11 cellular contexts compared by ENCODE assay signal in genomic region chr6:149895048-149895581, GRCh38. TPM values are rescaled to one million over a fixed set of nuclear protein-coding genes. Genes with fewer than 3 reads are reported as not detected.
DNase-seq lines count a peak whose midpoint lies in the region; ATAC-seq, FAIRE-seq and TF ChIP-seq lines count a peak whose summit lies in the region.
"Not testable (repeated sequence)": the region's sequence is repeated elsewhere in the genome, so short reads cannot be mapped to it uniquely, and the experiment has no call there.
"Had no signal": no experiment of that assay in that cellular context is flagged by ENCODE, and none has a peak within 500 bp of the region (broad histone marks: within the 10 kb centered on the region; RNA-seq: fewer than 3 reads in every experiment).

No MANE protein-coding gene starts in this region.

- peak overlapping the region; percentile 82 for H3K4ac ChIP-seq in IMR-90 (ENCODE audit: low read depth, low read length)

- H3K27me3 ChIP-seq in BLaER1 treated with 17β-estradiol and CSF1 and Interleukin-3, amounts not matched to agents 10 nM and 100 nM; IMR-90 (ENCODE audit: control insufficient read depth, insufficient read depth, low read length); keratinocyte (ENCODE audit: control insufficient read depth, extremely low read depth, insufficient read depth, low read length); osteoblast (ENCODE audit: insufficient read depth, low read length); testis: not testable (repeated sequence)

- CTCF ChIA-PET in IMR-90 (lab: Yijun Ruan, JAX): interaction anchor here (0.6 kb wide), 1 partner anchor 866 kb away, joined by 7 read pairs; no protein-coding TSS in a partner anchor

- H3K14ac ChIP-seq in IMR-90 (replicated peaks; ENCODE audit: low read depth, low read length): peak overlapping the region; percentile 34; the same call in 1 of the 2 replicates

- H3K79me2 ChIP-seq in keratinocyte (ENCODE audit: control insufficient read depth, insufficient read depth, low read length); osteoblast (ENCODE audit: insufficient read depth, low read length): not testable (repeated sequence)

- H2BK120ac ChIP-seq in IMR-90 (ENCODE audit: low read depth, low read length): peak overlapping the region; percentile 79; the same call in 1 of the 2 replicates

- not testable (repeated sequence) for H2AK9ac ChIP-seq in IMR-90 (replicated peaks; ENCODE audit: low read depth, low read length, poor library complexity)

- H3K23ac ChIP-seq in IMR-90 (ENCODE audit: low read depth, low read length): not testable (repeated sequence)

- peak overlapping the region; percentile 30; the same call in 1 of the 2 replicates for H2AK5ac ChIP-seq in IMR-90 (ENCODE audit: low read depth, low read length)

- peak overlapping the region; percentile 68; the same call in 1 of the 2 replicates for H4K91ac ChIP-seq in IMR-90 (ENCODE audit: insufficient read depth, low read depth, low read length)

- H4K5ac ChIP-seq in IMR-90 (ENCODE audit: low read depth, low read length): peak overlapping the region; percentile 47

- in situ Hi-C loops in IMR-90 (cut with MboI; ENCODE audit: low sequenced_read_pairs); astrocyte of the spinal cord (cut with HindIII; ENCODE audit: low sequenced_read_pairs): not testable (repeated sequence)

- DNase-seq in IMR-90 (peak; percentile 87), RPMI7951 (ENCODE audit: low read depth) (peak; percentile 85), astrocyte of the spinal cord (ENCODE audit: low read depth, low spot score) (peak; percentile 66), fibroblast of mammary gland (ENCODE audit: low read depth) (peak; percentile 89), osteoblast (ENCODE audit: insufficient read length, low spot score, missing footprints) (peak; percentile 78), testis (peak; percentile 68)
- not testable (repeated sequence) for DNase-seq in keratinocyte (ENCODE audit: low read depth, low spot score)

- peaks cover 23% of the 10 kb centered on the region for H3K9me1 ChIP-seq in IMR-90 (ENCODE audit: insufficient read depth, low read length)
- H3K9me1 ChIP-seq in keratinocyte (ENCODE audit: control insufficient read depth, extremely low read depth, insufficient read depth, low read length): not testable (repeated sequence)

- not testable (repeated sequence) for TF ChIP-seq RAD21 in IMR-90 (IDR thresholded peaks at IDR 0.05; ENCODE audit: low read length)

- H3K9ac ChIP-seq in BLaER1 treated with 17β-estradiol and CSF1 and Interleukin-3, amounts not matched to agents 10 nM and 100 nM: peak overlapping the region in 1 of 11 experiments; percentile 51; a peak in 2 of 22 replicates
- not testable (repeated sequence) for H3K9ac ChIP-seq in IMR-90 (ENCODE audit: low read depth, low read length); keratinocyte (ENCODE audit: control insufficient read depth, extremely low read depth, insufficient read depth, low read length)

- H3K56ac ChIP-seq in IMR-90 (ENCODE audit: extremely low read depth, insufficient read depth, low read length): not testable (repeated sequence)

- H3K9me3 ChIP-seq in BLaER1 treated with 17β-estradiol and CSF1 and Interleukin-3, amounts not matched to agents 10 nM and 100 nM (replicated peaks in 1 of 11); IMR-90 (ENCODE audit: control insufficient read depth, insufficient read depth, low read length); keratinocyte (ENCODE audit: control insufficient read depth, low read depth, low read length); osteoblast (ENCODE audit: low read depth, low read length); testis: not testable (repeated sequence)

- peak overlapping the region; percentile 30 for H3K18ac ChIP-seq in IMR-90 (ENCODE audit: low read depth, low read length)

- intact Hi-C loops in IMR-90 (cut with micrococcal nuclease); testis (cut with DNase I; ENCODE audit: low total_unique reads): not testable (repeated sequence)

- H4K8ac ChIP-seq in IMR-90 (ENCODE audit: low read depth in 2 of 2, low read length in 2 of 2): peak overlapping the region; percentile 14 to 87; a peak in 2 of 4 replicates

- not testable (repeated sequence) for FAIRE-seq in keratinocyte (lab: Jason Lieb, UNC)

- H3K36me3 ChIP-seq in BLaER1 treated with 17β-estradiol and CSF1 and Interleukin-3, amounts not matched to agents 10 nM and 100 nM; IMR-90 (ENCODE audit: control insufficient read depth, insufficient read depth, low read length); keratinocyte (ENCODE audit: control insufficient read depth in 2 of 2, extremely low read depth in 1 of 2, insufficient read depth in 2 of 2, low read length in 2 of 2); osteoblast (ENCODE audit: insufficient read depth, low read length); testis (ENCODE audit: low read depth, missing control alignments): not testable (repeated sequence)

- H2BK5ac ChIP-seq in IMR-90 (ENCODE audit: low read depth, low read length, poor library complexity, severe bottlenecking): peak overlapping the region; percentile 76

- not testable (repeated sequence) for TF ChIP-seq CTCF in IMR-90 (conservative IDR thresholded peaks at IDR 0.05; ENCODE audit: low read depth, low read length); astrocyte of the spinal cord (IDR thresholded peaks at IDR 0.05; ENCODE audit: low read depth, low read length); fibroblast of mammary gland (conservative IDR thresholded peaks at IDR 0.05; ENCODE audit: control insufficient read depth, insufficient read depth, low read depth, low read length); keratinocyte (optimal IDR thresholded peaks at IDR 0.05 in 1 of 3, IDR thresholded peaks at IDR 0.05 in 1 of 3, conservative IDR thresholded peaks at IDR 0.05 in 1 of 3; ENCODE audit: extremely low read depth in 1 of 3, insufficient read depth in 2 of 3, low read length in 3 of 3); osteoblast (IDR thresholded peaks at IDR 0.05; ENCODE audit: extremely low read depth, low read depth, low read length); testis (IDR thresholded peaks at IDR 0.05)

- peak overlapping the region in 5 of 11 experiments; percentile 31 to 62 (median 50); a peak in 8 of 22 replicates for H3K27ac ChIP-seq in BLaER1 treated with 17β-estradiol and CSF1 and Interleukin-3, amounts not matched to agents 10 nM and 100 nM
- peak overlapping the region; percentile 54; the same call in 1 of the 2 replicates for H3K27ac ChIP-seq in IMR-90 (ENCODE audit: insufficient read depth, low read length)
- not testable (repeated sequence) for H3K27ac ChIP-seq in keratinocyte (ENCODE audit: control insufficient read depth, insufficient read depth, low read length); osteoblast (ENCODE audit: low read depth, low read length)
- H3K27ac ChIP-seq in testis: peak overlapping the region in 1 of 2 donors; percentile 45

- H3K4me2 ChIP-seq in BLaER1 treated with 17β-estradiol and CSF1 and Interleukin-3, amounts not matched to agents 10 nM and 100 nM: peak overlapping the region; percentile 33 to 72 (median 42); a peak in 20 of 22 replicates
- H3K4me2 ChIP-seq in IMR-90 (ENCODE audit: low read depth, low read length) (0 out of 2 replicates have a peak overlapping the region, but pooled peaks have one; percentile 4), keratinocyte (ENCODE audit: control insufficient read depth, extremely low read depth, insufficient read depth, low read depth, low read length) (peak overlapping the region; percentile 57), osteoblast (ENCODE audit: insufficient read depth, low read length) (peak overlapping the region; percentile 19)

- BruUV-seq in IMR-90 (replicated peaks; lab: Mats Ljungman, UMichigan): not testable (repeated sequence)

- H3K4me3 ChIP-seq in BLaER1 treated with 17β-estradiol and CSF1 and Interleukin-3, amounts not matched to agents 10 nM and 100 nM; IMR-90 (ENCODE audit: insufficient read depth, low read depth, low read length); astrocyte of the spinal cord (ENCODE audit: low read depth, low read length); fibroblast of mammary gland (ENCODE audit: control insufficient read depth, low read depth, low read length); keratinocyte (ENCODE audit: control insufficient read depth in 2 of 3, extremely low read depth in 1 of 3, insufficient read depth in 2 of 3, low read depth in 1 of 3, low read length in 3 of 3); osteoblast (ENCODE audit: insufficient read depth, low read length); testis: not testable (repeated sequence)

- H4K20me1 ChIP-seq in BLaER1 treated with 17β-estradiol and CSF1 and Interleukin-3, amounts not matched to agents 10 nM and 100 nM; IMR-90 (ENCODE audit: insufficient read depth, low read length); keratinocyte (ENCODE audit: control insufficient read depth, extremely low read depth, insufficient read depth, low read length); osteoblast (ENCODE audit: insufficient read depth, low read length): not testable (repeated sequence)

- dilution Hi-C loops in IMR-90 (cut with HindIII; ENCODE audit: low sequenced_read_pairs, unreplicated experiment); keratinocyte (cut with MboI; ENCODE audit: extremely low pct_ligation_motif_present, low sequenced_read_pairs): not testable (repeated sequence)

- POLR2A ChIA-PET in IMR-90 (lab: Charles Lee; ENCODE audit: unreplicated experiment): not testable (repeated sequence)

- not testable (repeated sequence) for TF ChIP-seq POLR2A in IMR-90 (IDR thresholded peaks at IDR 0.05; ENCODE audit: low read depth, low read length); testis (IDR thresholded peaks at IDR 0.05)

- H2BK20ac ChIP-seq in IMR-90 (ENCODE audit: low read depth, low read length): peak overlapping the region; percentile 60; the same call in 1 of the 2 replicates

- peaks cover 17 to 32% (median 23%) of the 10 kb centered on the region in 10 experiments for H3K4me1 ChIP-seq in BLaER1 treated with 17β-estradiol and CSF1 and Interleukin-3, amounts not matched to agents 10 nM and 100 nM
- H3K4me1 ChIP-seq in IMR-90 (ENCODE audit: control insufficient read depth, insufficient read depth, low read length) (peaks cover 26% of the 10 kb centered on the region), keratinocyte (ENCODE audit: control insufficient read depth, extremely low read depth, insufficient read depth, low read length) (peaks cover 57% of the 10 kb centered on the region), osteoblast (ENCODE audit: insufficient read depth, low read length) (peaks cover 42% of the 10 kb centered on the region), testis (peaks cover 15% of the 10 kb centered on the region)

- 39% methylated on average over 4 of the region's 7 CpGs; no CpG with 5 or more reads in 1 of the 2 experiments for whole genome bisulfite sequencing in IMR-90 (ENCODE audit: extremely low coverage in 2 of 2, insufficient read length in 1 of 2), 2 experiments
- WGBS in testis, 2 donors: 51 to 54% methylated on average over 4 to 7 of the region's 7 CpGs

- peak overlapping the region; percentile 83 for H2AFZ ChIP-seq in IMR-90 (replicated peaks; ENCODE audit: low read length, poor library complexity)
- not testable (repeated sequence) for H2AFZ ChIP-seq in keratinocyte (ENCODE audit: control insufficient read depth, low read length)
- peak overlapping the region; percentile 72 for H2AFZ ChIP-seq in osteoblast (ENCODE audit: low read length)

- H3K79me1 ChIP-seq in IMR-90 (ENCODE audit: low read depth in 1 of 2, low read length in 2 of 2): peaks cover 0 to 11% of the 10 kb centered on the region in 2 experiments; a peak in 1 of 4 replicates

- peak; percentile 86 for ATAC-seq in IMR-90 (ENCODE audit: low read depth)

- H2BK15ac ChIP-seq in IMR-90 (ENCODE audit: low read depth, low read length): peak overlapping the region; percentile 71; the same call in 2 of the 3 replicates

RNA-seq across cellular contexts. Expression of gene RAET1E, which starts 2.8 kb away (rescaled TPM):
- total RNA-seq in IMR-90 (2012; rRNA removed) (not detected in 2 replicates), osteoblast (0.36 and 0.88 TPM in 2 replicates), testis (under 1 TPM; 0.31 TPM)
- polyA plus RNA-seq in IMR-90 (2012; rRNA removed) (not detected in 2 replicates), keratinocyte (8.4 to 24.9 TPM (median 14.0 TPM) in 3 replicates), testis (ENCODE audit: insufficient read depth, low read depth, low replicate concordance) (0.30 TPM)
- 0.02 TPM in 1 of 2 replicates, not detected in the other for polyA plus RNA-seq in IMR-90 (2012; cell fraction: cytosol; rRNA removed)
- 0.16 TPM in 1 of 2 replicates, not detected in the other for polyA plus RNA-seq in IMR-90 (2012; cell fraction: nucleus; rRNA removed; ENCODE audit: low replicate concordance)
- total RNA-seq in RPMI7951 (2014; rRNA removed; shearing (Covaris generic)): 1.6 and 2.0 TPM in 2 replicates
- polyA plus RNA-seq in keratinocyte (2011; ENCODE audit: low read depth): 19.2 TPM
- polyA plus RNA-seq in keratinocyte (2011; cell fraction: cytosol; rRNA removed): 7.7 and 14.8 TPM in 2 replicates
- polyA plus RNA-seq in keratinocyte (2011; cell fraction: nucleus; rRNA removed): 29.0 and 31.6 TPM in 2 replicates
- polyA plus RNA-seq in keratinocyte (2012; ENCODE audit: low replicate concordance): 4.6 and 45.2 TPM in 2 replicates
- polyA minus RNA-seq in keratinocyte: 2.3 to 20.6 TPM (median 5.9 TPM) in 3 replicates
- polyA minus RNA-seq in keratinocyte (2011; cell fraction: cytosol; rRNA and poly(A)+ RNA removed): 2.3 TPM
- 10.4 and 15.0 TPM in 2 replicates for polyA minus RNA-seq in keratinocyte (2011; cell fraction: nucleus; rRNA and poly(A)+ RNA removed)
- total RNA-seq: activated T-cell treated with anti-CD3 and anti-CD28 coated beads, Interleukin-2, amount 50 U/mL, for 4 hours; CD4-positive, alpha-beta T cell; neural crest cell had no signal

RNA-seq across cellular contexts. Expression of gene RAET1G, which starts 27.8 kb away (rescaled TPM):
- 1.3 and 2.2 TPM in 2 replicates for total RNA-seq in IMR-90 (2012; rRNA removed)
- polyA plus RNA-seq in IMR-90 (2012; rRNA removed): 3.6 and 4.2 TPM in 2 replicates
- 2.9 and 4.8 TPM in 2 replicates for polyA plus RNA-seq in IMR-90 (2012; cell fraction: cytosol; rRNA removed)
- 1.3 and 2.7 TPM in 2 replicates for polyA plus RNA-seq in IMR-90 (2012; cell fraction: nucleus; rRNA removed; ENCODE audit: low replicate concordance)
- total RNA-seq in RPMI7951 (2014; rRNA removed; shearing (Covaris generic)): 9.9 and 13.4 TPM in 2 replicates
- 12.1 to 38.8 TPM (median 16.4 TPM) in 3 replicates for polyA plus RNA-seq in keratinocyte
- polyA plus RNA-seq in keratinocyte (2011; ENCODE audit: low read depth): 69.8 TPM
- 25.0 and 34.7 TPM in 2 replicates for polyA plus RNA-seq in keratinocyte (2011; cell fraction: cytosol; rRNA removed)
- polyA plus RNA-seq in keratinocyte (2011; cell fraction: nucleus; rRNA removed): 76.7 and 78.1 TPM in 2 replicates
- polyA plus RNA-seq in keratinocyte (2012; ENCODE audit: low replicate concordance): 10.8 and 136 TPM in 2 replicates
- 4.8 to 21.9 TPM (median 12.4 TPM) in 3 replicates for polyA minus RNA-seq in keratinocyte
- polyA minus RNA-seq in keratinocyte (2011; cell fraction: cytosol; rRNA and poly(A)+ RNA removed): 14.6 TPM
- polyA minus RNA-seq in keratinocyte (2011; cell fraction: nucleus; rRNA and poly(A)+ RNA removed): 15.8 and 23.7 TPM in 2 replicates
- total RNA-seq in osteoblast: 1.5 and 1.8 TPM in 2 replicates
- total RNA-seq in testis: not detected
- 0.30 TPM for polyA plus RNA-seq in testis (ENCODE audit: insufficient read depth, low read depth, low replicate concordance)
- total RNA-seq: activated T-cell treated with anti-CD3 and anti-CD28 coated beads, Interleukin-2, amount 50 U/mL, for 4 hours; CD4-positive, alpha-beta T cell; neural crest cell had no signal

RNA-seq across cellular contexts. Expression of gene LRP11, which starts 31.0 kb away (rescaled TPM):
- total RNA-seq in IMR-90 (2012; rRNA removed): 63.8 and 74.7 TPM in 2 replicates
- polyA plus RNA-seq in IMR-90 (2012; rRNA removed): 46.5 and 48.8 TPM in 2 replicates
- polyA plus RNA-seq in IMR-90 (2012; cell fraction: cytosol; rRNA removed): 17.7 and 33.4 TPM in 2 replicates
- polyA plus RNA-seq in IMR-90 (2012; cell fraction: nucleus; rRNA removed; ENCODE audit: low replicate concordance): 21.3 and 25.1 TPM in 2 replicates
- total RNA-seq in RPMI7951 (2014; rRNA removed; shearing (Covaris generic)): 67.0 and 67.4 TPM in 2 replicates
- polyA plus RNA-seq in keratinocyte: 26.4 to 49.2 TPM (median 31.1 TPM) in 3 replicates
- polyA plus RNA-seq in keratinocyte (2011; ENCODE audit: low read depth): 48.7 TPM
- polyA plus RNA-seq in keratinocyte (2011; cell fraction: cytosol; rRNA removed): 23.3 and 33.9 TPM in 2 replicates
- 44.9 and 52.7 TPM in 2 replicates for polyA plus RNA-seq in keratinocyte (2011; cell fraction: nucleus; rRNA removed)
- polyA plus RNA-seq in keratinocyte (2012; ENCODE audit: low replicate concordance): 25.2 and 70.7 TPM in 2 replicates
- 46.2 to 99.9 TPM (median 57.1 TPM) in 3 replicates for polyA minus RNA-seq in keratinocyte
- polyA minus RNA-seq in keratinocyte (2011; cell fraction: cytosol; rRNA and poly(A)+ RNA removed): 46.0 TPM
- polyA minus RNA-seq in keratinocyte (2011; cell fraction: nucleus; rRNA and poly(A)+ RNA removed): 46.4 and 66.9 TPM in 2 replicates
- 39.4 and 54.2 TPM in 2 replicates for total RNA-seq in osteoblast
- 10 to 100 TPM; 28.8 to 44.7 TPM for total RNA-seq in testis
- 16.8 TPM for polyA plus RNA-seq in testis (ENCODE audit: insufficient read depth, low read depth, low replicate concordance)

RNA-seq across cellular contexts. Expression of gene ULBP2, which starts 46.7 kb away (rescaled TPM):
- total RNA-seq in IMR-90 (2012; rRNA removed) (7.2 and 7.9 TPM in 2 replicates), osteoblast (2.5 and 3.2 TPM in 2 replicates), testis (1 to 10 TPM; 1.5 to 2.0 TPM)
- polyA plus RNA-seq in IMR-90 (2012; rRNA removed) (16.2 and 17.0 TPM in 2 replicates), keratinocyte (11.8 to 15.7 TPM (median 14.0 TPM) in 3 replicates), testis (ENCODE audit: insufficient read depth, low read depth, low replicate concordance) (1.9 TPM)
- 12.4 and 17.1 TPM in 2 replicates for polyA plus RNA-seq in IMR-90 (2012; cell fraction: cytosol; rRNA removed)
- 6.0 and 6.8 TPM in 2 replicates for polyA plus RNA-seq in IMR-90 (2012; cell fraction: nucleus; rRNA removed; ENCODE audit: low replicate concordance)
- total RNA-seq in RPMI7951 (2014; rRNA removed; shearing (Covaris generic)): 21.8 and 21.9 TPM in 2 replicates
- 4.9 TPM for polyA plus RNA-seq in keratinocyte (2011; ENCODE audit: low read depth)
- polyA plus RNA-seq in keratinocyte (2011; cell fraction: cytosol; rRNA removed): 12.0 and 13.7 TPM in 2 replicates
- polyA plus RNA-seq in keratinocyte (2011; cell fraction: nucleus; rRNA removed): 33.5 and 35.2 TPM in 2 replicates
- polyA plus RNA-seq in keratinocyte (2012; ENCODE audit: low replicate concordance): 8.1 and 11.0 TPM in 2 replicates
- polyA minus RNA-seq in keratinocyte: 6.8 to 12.5 TPM (median 7.4 TPM) in 3 replicates
- 9.2 TPM for polyA minus RNA-seq in keratinocyte (2011; cell fraction: cytosol; rRNA and poly(A)+ RNA removed)
- 6.9 and 7.6 TPM in 2 replicates for polyA minus RNA-seq in keratinocyte (2011; cell fraction: nucleus; rRNA and poly(A)+ RNA removed)

Comparison
In these comparisons a context has a peak if more than half of its experiments do, and no peak if none do; other contexts are left out.
1. H3K4me2 ChIP-seq: peak in every context shown above with its lines; median percentile 57 in keratinocyte; 42 in BLaER1 treated with 17β-estradiol and CSF1 and Interleukin-3, amounts not matched to agents 10 nM and 100 nM; 19 in osteoblast; 4 in IMR-90.